ENCODE assay signal across 1 cellular context in genomic region chr11:70650075-70650909, GRCh38.
TF ChIP-seq lines count a peak whose summit lies in the region.

No MANE protein-coding gene starts in this region.

TF ChIP-seq in HepG2, 621 proteins besides CTCF, POLR2A, EP300 and RAD21 (continued from another document and continues in another):
- peak; percentile 90 for TF ChIP-seq PRDM15 (CRISPR knock-in tag; IDR thresholded peaks at IDR 0.05)
- peak; percentile 69 for TF ChIP-seq NFYC (CRISPR knock-in tag; IDR thresholded peaks at IDR 0.05)
- TF ChIP-seq ZNF878 (CRISPR knock-in tag; IDR thresholded peaks at IDR 0.05) = peak; percentile 92
- TF ChIP-seq HCFC1 (IDR thresholded peaks at IDR 0.05; ENCODE audit: low read depth, low read length) = peak; percentile 40; the same call in 1 of the 2 replicates
- no peak for TF ChIP-seq ZNF513 (CRISPR knock-in tag; conservative IDR thresholded peaks at IDR 0.05)
- TF ChIP-seq HNRNPH1 (optimal IDR thresholded peaks at IDR 0.05; ENCODE audit: low read depth, low read length) = no peak
- TF ChIP-seq ZNF652 (CRISPR knock-in tag; IDR thresholded peaks at IDR 0.05; ENCODE audit: borderline replicate concordance, low read depth) = peak; percentile 71
- peak; percentile 90 for TF ChIP-seq ZNF501 (CRISPR knock-in tag; IDR thresholded peaks at IDR 0.05)
- no peak for TF ChIP-seq SMARCE1 (IDR thresholded peaks at IDR 0.05; ENCODE audit: borderline replicate concordance)
- peak; percentile 100 for TF ChIP-seq MXD3 (CRISPR knock-in tag; IDR thresholded peaks at IDR 0.05)
- peak; percentile 98; the same call in 1 of the 2 replicates for TF ChIP-seq DZIP1 (CRISPR knock-in tag; IDR thresholded peaks at IDR 0.05)
- TF ChIP-seq PAWR (CRISPR knock-in tag; IDR thresholded peaks at IDR 0.05; ENCODE audit: borderline replicate concordance) = 0 out of 2 replicates have a peak, but pooled peaks have one; percentile 79
- no peak for TF ChIP-seq RNF2 (conservative IDR thresholded peaks at IDR 0.05; ENCODE audit: low read depth)
- peak; percentile 100 for TF ChIP-seq ZMAT3 (CRISPR knock-in tag; conservative IDR thresholded peaks at IDR 0.05)
- TF ChIP-seq DRAP1 (CRISPR knock-in tag; IDR thresholded peaks at IDR 0.05) = peak; percentile 83
- TF ChIP-seq ZHX1 (CRISPR knock-in tag; IDR thresholded peaks at IDR 0.05; ENCODE audit: low read depth) = peak; percentile 94
- TF ChIP-seq ZNF773 (CRISPR knock-in tag; IDR thresholded peaks at IDR 0.05; ENCODE audit: borderline replicate concordance) = peak; percentile 100
- TF ChIP-seq PATZ1 (CRISPR knock-in tag; IDR thresholded peaks at IDR 0.05) = peak; percentile 88
- peak; percentile 92 for TF ChIP-seq MYPOP (CRISPR knock-in tag; IDR thresholded peaks at IDR 0.05)
- TF ChIP-seq ZBTB8A (CRISPR knock-in tag; IDR thresholded peaks at IDR 0.05; ENCODE audit: borderline replicate concordance, low read depth) = peak; percentile 91; the same call in 1 of the 2 replicates
- peak; percentile 94 for TF ChIP-seq ZNF7 (CRISPR knock-in tag; IDR thresholded peaks at IDR 0.05)
- peak; percentile 74 for TF ChIP-seq MAFG (CRISPR knock-in tag; IDR thresholded peaks at IDR 0.05)
- TF ChIP-seq CHCHD3 (CRISPR knock-in tag; IDR thresholded peaks at IDR 0.05) = peak; percentile 99
- no peak for TF ChIP-seq TCF7 (IDR thresholded peaks at IDR 0.05; ENCODE audit: low read depth)
- TF ChIP-seq MEIS2 (CRISPR knock-in tag; IDR thresholded peaks at IDR 0.05) = peak; percentile 100
- peak; percentile 100 for TF ChIP-seq HES4 (CRISPR knock-in tag; IDR thresholded peaks at IDR 0.05; ENCODE audit: borderline replicate concordance)
- TF ChIP-seq ZBTB25 (CRISPR knock-in tag; IDR thresholded peaks at IDR 0.05) = peak; percentile 100
- TF ChIP-seq MYC (CRISPR knock-in tag; IDR thresholded peaks at IDR 0.05; ENCODE audit: borderline replicate concordance) = peak; percentile 92
- TF ChIP-seq ZC3H13 (CRISPR knock-in tag; IDR thresholded peaks at IDR 0.05) = peak; percentile 96
- peak; percentile 98 for TF ChIP-seq ZNF782 (CRISPR knock-in tag; IDR thresholded peaks at IDR 0.05; ENCODE audit: borderline replicate concordance)
- TF ChIP-seq FOSL2 (CRISPR knock-in tag; IDR thresholded peaks at IDR 0.05) = peak; percentile 86
- peak; percentile 98 for TF ChIP-seq ZBTB42 (CRISPR knock-in tag; IDR thresholded peaks at IDR 0.05)
- TF ChIP-seq FOXO4 (CRISPR knock-in tag; conservative IDR thresholded peaks at IDR 0.05) = peak; percentile 100
- peak; percentile 100 for TF ChIP-seq ZNF235 (CRISPR knock-in tag; IDR thresholded peaks at IDR 0.05; ENCODE audit: borderline replicate concordance)
- TF ChIP-seq MXD1 (CRISPR knock-in tag; IDR thresholded peaks at IDR 0.05) = peak; percentile 99
- TF ChIP-seq ZBTB34 (CRISPR knock-in tag; IDR thresholded peaks at IDR 0.05) = peak; percentile 87
- TF ChIP-seq GZF1 (CRISPR knock-in tag; IDR thresholded peaks at IDR 0.05) = peak; percentile 97
- TF ChIP-seq ZNF678 (CRISPR knock-in tag; IDR thresholded peaks at IDR 0.05) = peak; percentile 99
